ENCODE assay signal across 8 cellular contexts in the genomic region with DNA sequence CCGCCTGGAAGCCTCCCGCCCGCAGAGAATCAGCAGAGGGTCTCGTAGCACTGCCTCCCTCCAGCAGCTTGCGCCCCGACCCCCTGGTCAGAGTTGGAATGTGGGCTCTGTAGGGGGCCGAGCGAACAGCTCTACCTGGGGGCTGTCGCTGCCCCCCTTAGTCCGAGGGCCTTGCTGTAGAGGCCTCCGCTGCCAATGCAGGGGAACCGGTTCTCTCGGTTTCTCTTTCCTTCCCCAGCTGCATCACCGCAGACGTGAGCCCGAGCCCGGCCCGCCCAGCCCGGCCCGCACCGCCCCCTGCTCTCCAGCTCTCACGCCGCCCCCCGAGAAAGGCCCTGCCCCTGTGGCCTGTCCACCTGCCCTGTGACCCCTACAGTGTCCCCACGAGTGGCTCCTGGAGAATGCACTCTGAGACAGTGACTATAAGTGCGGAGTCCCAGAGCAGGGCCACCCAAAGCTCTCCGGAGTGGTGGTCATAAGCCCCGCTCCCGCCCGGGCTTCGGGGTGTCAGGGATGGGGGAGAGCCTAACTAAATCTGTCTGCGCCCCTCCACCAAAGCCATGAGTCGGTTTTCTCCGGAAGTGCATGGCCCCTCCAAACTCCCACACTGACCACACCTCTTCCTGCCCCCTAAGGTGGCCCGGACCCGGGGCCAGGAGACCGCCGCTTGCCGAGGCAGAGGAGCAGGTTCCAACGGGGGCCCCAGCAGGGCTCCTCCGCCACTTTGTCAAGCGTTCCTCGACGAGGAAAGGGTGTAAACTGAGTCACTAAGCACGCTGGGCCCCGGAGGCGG. TPM values are rescaled to one million over a fixed set of nuclear protein-coding genes. Genes with fewer than 3 reads are reported as not detected.
DNase-seq lines count a peak whose midpoint lies in the region; ATAC-seq, FAIRE-seq and TF ChIP-seq lines count a peak whose summit lies in the region.

No MANE protein-coding gene starts in this region.

- FAIRE-seq in GM12891 (lab: Jason Lieb, UNC), result no peak

- H3K9me3 ChIP-seq in WERI-Rb-1 (ENCODE audit: severe bottlenecking), result no peaks in the 10 kb centered on the region

- DNase-seq in GM12891 (ENCODE audit: insufficient read length, low spot score), result peak; percentile 82
- no peak for DNase-seq in WERI-Rb-1
- peak; percentile 70 for DNase-seq in germinal center (ENCODE audit: low spot score)
- DNase-seq in NCI-H1694 (lab: John Stamatoyannopoulos, UW), result no peak
- DNase-seq in hippocampal formation (lab: John Stamatoyannopoulos, UW), result no peak
- DNase-seq in H4 (ENCODE audit: low spot score), result no peak

- ATAC-seq in HG02678 (IDR thresholded peaks at IDR 0.05; ENCODE audit: unreplicated experiment), result peak; percentile 26

- H3K9ac ChIP-seq in rectal smooth muscle tissue (ENCODE audit: low read length), result no peak overlapping the region

- no peak for TF ChIP-seq CTCF in WERI-Rb-1 (IDR thresholded peaks at IDR 0.05; ENCODE audit: low read depth, low read length)

- H3K36me3 ChIP-seq in WERI-Rb-1 (peaks cover 5% of the 10 kb centered on the region; the same call in 1 of the 2 replicates), rectal smooth muscle tissue (ENCODE audit: control insufficient read depth, insufficient read depth, low read length) (peaks cover 4% of the 10 kb centered on the region)

- peak overlapping the region; percentile 64 for H3K4me3 ChIP-seq in WERI-Rb-1 (ENCODE audit: low read depth, low read length)
- peak overlapping the region; percentile 89 for H3K4me3 ChIP-seq in rectal smooth muscle tissue (ENCODE audit: low read length)

- peaks cover 3% of the 10 kb centered on the region for H3K4me1 ChIP-seq in rectal smooth muscle tissue (ENCODE audit: control insufficient read depth, insufficient read depth, low read length)

- peaks cover 37% of the 10 kb centered on the region for H3K27me3 ChIP-seq in WERI-Rb-1 (ENCODE audit: insufficient read depth, low read depth, severe bottlenecking)
- peaks cover 18% of the 10 kb centered on the region for H3K27me3 ChIP-seq in rectal smooth muscle tissue (ENCODE audit: control insufficient read depth, insufficient read depth, low read length)

- TF ChIP-seq POLR2A in GM12891 (IDR thresholded peaks at IDR 0.05; ENCODE audit: low read depth, low read length), result no peak

- H3K27ac ChIP-seq in WERI-Rb-1 (no peak overlapping the region), rectal smooth muscle tissue (ENCODE audit: low read depth, low read length) (no peak overlapping the region)

TF ChIP-seq in GM12891, 5 proteins besides CTCF, POLR2A, EP300 and RAD21:
- TF ChIP-seq SPI1 (IDR thresholded peaks at IDR 0.05; ENCODE audit: low read depth, low read length) (peak; percentile 43; the same call in 1 of the 2 replicates), POU2F2 (IDR thresholded peaks at IDR 0.05; ENCODE audit: low read depth, low read length) (no peak)

RNA-seq across cellular contexts. Expression of a gene that starts 1.7 kb away (rescaled TPM):
- 16.0 TPM for polyA plus RNA-seq in GM12891 (2012; ENCODE audit: low read depth, missing spikeins)
- 0.46 and 1.4 TPM in 2 replicates for total RNA-seq in H4 (2014; rRNA removed; shearing (Covaris generic))

RNA-seq across cellular contexts. Expression of a gene that starts 59.6 kb away (rescaled TPM):
- 5.7 TPM for polyA plus RNA-seq in GM12891 (2012; ENCODE audit: low read depth, missing spikeins)
- 8.5 and 10.5 TPM in 2 replicates for total RNA-seq in H4 (2014; rRNA removed; shearing (Covaris generic))

Comparison
In these comparisons a context has a peak if more than half of its experiments do, and no peak if none do; other contexts are left out.
1. DNase-seq: peak in GM12891 (single experiment) and germinal center (single experiment); none in WERI-Rb-1 (single experiment), NCI-H1694 (single experiment), hippocampal formation (0 of 2) and H4 (single experiment).